Comparison of ENCODE assay signal across 8 cellular contexts in the genomic region with DNA sequence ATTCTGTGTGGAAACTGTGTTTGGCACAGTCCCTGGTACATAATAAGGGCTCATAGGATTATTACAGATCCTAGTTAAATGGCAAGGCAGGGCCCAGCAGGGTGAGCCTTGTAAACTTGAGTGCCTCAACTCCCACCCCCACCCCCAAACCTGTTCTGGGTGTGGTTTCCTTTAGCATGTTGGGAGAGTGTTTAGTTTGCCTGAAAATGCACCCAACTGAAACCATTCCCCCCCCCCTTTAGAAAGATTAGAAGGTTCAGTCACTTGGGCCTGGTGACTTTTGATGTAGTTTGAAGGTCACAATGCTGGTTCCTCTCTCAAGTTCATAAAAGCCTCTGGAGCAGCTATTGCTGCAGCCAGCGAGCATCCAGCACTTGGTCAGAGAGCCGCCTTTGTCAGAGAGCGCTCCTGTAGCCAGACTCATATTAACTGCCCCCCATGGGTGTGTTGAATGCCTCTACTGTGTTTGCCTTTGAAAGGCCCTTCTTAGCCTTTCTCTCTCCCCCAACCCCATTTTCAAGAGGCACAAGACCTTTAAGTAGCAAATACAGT.
A peak's percentile ranks its signal among the peaks of the same experiment; 100 is the strongest.
DNase-seq lines count a peak whose midpoint lies in the region; ATAC-seq, FAIRE-seq and TF ChIP-seq lines count a peak whose summit lies in the region.

No MANE protein-coding gene starts in this region.

- H3K4me1 Mint-ChIP-seq in naive B cell = peaks cover 68 to 92% (median 83%) of the 10 kb centered on the region in 3 donors

- peaks cover 2 to 12% of the 10 kb centered on the region in 2 donors for H3K36me3 Mint-ChIP-seq in naive B cell

- H3K27ac Mint-ChIP-seq in naive B cell = peak overlapping the region; percentile 95 to 99 (median 96)

- H3K79me2 ChIP-seq in DND-41 (ENCODE audit: insufficient read depth, low read length) = peaks cover 90% of the 10 kb centered on the region

- TF ChIP-seq POLR2A in adrenal gland (IDR thresholded peaks at IDR 0.05) = peak in 1 of 2 donors; percentile 19

- intact Hi-C loops in adrenal gland (cut with DNase I) = no loop called here
- intact Hi-C loops in posterior vena cava (cut with DNase I) = no loop called here

- TF ChIP-seq CTCF in DND-41 (IDR thresholded peaks at IDR 0.05; ENCODE audit: borderline replicate concordance, extremely low read depth, low read length, poor library complexity, severe bottlenecking) (no peak), adrenal gland (IDR thresholded peaks at IDR 0.05) (no peak)

- no peaks in the 10 kb centered on the region for H3K27me3 ChIP-seq in DND-41 (ENCODE audit: insufficient read depth, low read length, poor library complexity)
- no peaks in the 10 kb centered on the region for H3K27me3 ChIP-seq in adrenal gland

- H3K4me1 ChIP-seq in DND-41 (ENCODE audit: insufficient read depth, low read length) (peaks cover 75% of the 10 kb centered on the region), adrenal gland (replicated peaks in 1 of 2) (peaks cover 58 to 93% of the 10 kb centered on the region in 2 donors)

- peaks cover 0 to 2% (median 0%) of the 10 kb centered on the region in 7 donors for H3K9me3 Mint-ChIP-seq in naive B cell

- H2AFZ ChIP-seq in DND-41 (ENCODE audit: low read depth, low read length) = 0 out of 2 replicates have a peak overlapping the region, but pooled peaks have one; percentile 28

- H3K27me3 Mint-ChIP-seq in naive B cell = no peaks in the 10 kb centered on the region

- peak; percentile 63 for DNase-seq in DND-41
- DNase-seq in adrenal gland = peak in 3 of 7 donors; percentile 25 to 45 (median 41)
- DNase-seq in naive B cell = no peak
- DNase-seq in frontal cortex (ENCODE audit: low spot score in 2 of 2) = no peak
- no peak for DNase-seq in posterior vena cava (ENCODE audit: low spot score)
- no peak for DNase-seq in NCI-H146 treated with DMSO at 0.1 percent for 48 hours (lab: John Stamatoyannopoulos, UW; ENCODE audit: unreplicated experiment)
- no peak for DNase-seq in central memory CD4-positive, alpha-beta T cell

- H3K36me3 ChIP-seq in DND-41 (ENCODE audit: insufficient read depth, low read length) (no peaks in the 10 kb centered on the region; the same call in 1 of the 2 replicates), adrenal gland (replicated peaks in 1 of 2) (no peaks in the 10 kb centered on the region)

- peak overlapping the region; percentile 69 to 92 (median 86) for H3K4me3 Mint-ChIP-seq in naive B cell

- H3K9me3 ChIP-seq in DND-41 (ENCODE audit: insufficient read depth, low read length, severe bottlenecking) (no peaks in the 10 kb centered on the region), adrenal gland (replicated peaks in 1 of 3) (no peaks in the 10 kb centered on the region)

- H3K9ac ChIP-seq in DND-41 (ENCODE audit: low read depth, low read length) = peak overlapping the region; percentile 43

- FAIRE-seq in frontal cortex (lab: Jason Lieb, UNC) = no peak

- H3K27ac ChIP-seq in DND-41 (ENCODE audit: low read length) (peak overlapping the region; percentile 88), adrenal gland (peak overlapping the region; percentile 68 to 93 (median 80))

- ATAC-seq in DND-41 (ENCODE audit: insufficient read depth, low read depth) = peak; percentile 6; the same call in 1 of the 3 replicates
- peak; percentile 17 for ATAC-seq in HG02885 (IDR thresholded peaks at IDR 0.05; ENCODE audit: poor library complexity, unreplicated experiment)
- no peak for ATAC-seq in naive B cell (ENCODE audit: low read depth in 2 of 2)

- H4K20me1 ChIP-seq in DND-41 (ENCODE audit: insufficient read depth, low read length) = peaks cover 3% of the 10 kb centered on the region; the same call in 1 of the 2 replicates

- WGBS in adrenal gland, 4 donors = 35 to 70% (median 54%) methylated on average over 2 to 3 of the region's 3 CpGs

- H3K4me3 ChIP-seq in DND-41 (ENCODE audit: low read depth in 1 of 2, low read length in 2 of 2) = peak overlapping the region in 1 of 2 experiments; percentile 28; a peak in 2 of 4 replicates
- H3K4me3 ChIP-seq in adrenal gland = peak overlapping the region in 1 of 4 donors; percentile 15

- H3K4me2 ChIP-seq in DND-41 (ENCODE audit: insufficient read depth, low read length) = peak overlapping the region; percentile 55

Comparison
In these comparisons a context has a peak if more than half of its experiments do, and no peak if none do; other contexts are left out.
1. ATAC-seq: peak in DND-41 (single experiment) and HG02885 (single experiment); none in naive B cell (0 of 2).